26 cellular contexts compared by ENCODE assay signal in the genomic region with DNA sequence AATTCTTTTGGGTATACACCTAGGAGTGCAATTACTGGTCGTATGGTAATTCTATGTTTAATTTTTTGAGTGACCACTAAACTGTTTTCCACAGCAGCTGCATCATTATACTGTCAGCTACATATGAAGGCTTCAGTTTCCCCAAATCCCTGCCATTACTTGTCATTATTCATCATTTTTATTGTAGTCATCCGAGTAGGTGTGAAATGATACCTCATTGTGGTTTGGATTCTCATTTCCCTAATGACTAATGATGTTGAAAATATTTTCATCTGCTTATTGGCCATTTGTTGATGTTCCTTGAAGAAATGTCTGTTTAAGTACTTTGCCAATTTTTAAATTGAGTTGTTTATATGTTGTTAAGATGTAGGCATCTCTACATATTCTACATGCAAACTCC.
DNase-seq lines count a peak whose midpoint lies in the region; ATAC-seq, FAIRE-seq and TF ChIP-seq lines count a peak whose summit lies in the region.
"Had no signal": no experiment of that assay in that cellular context is flagged by ENCODE, and none has a peak within 500 bp of the region (broad histone marks: within the 10 kb centered on the region; RNA-seq: fewer than 3 reads in every experiment).

No MANE protein-coding gene starts in this region.

- no peaks in the 10 kb centered on the region for H3K27me3 ChIP-seq in bronchial epithelial cell (ENCODE audit: control insufficient read depth, insufficient read depth, low read length)
- H3K27me3 ChIP-seq in foreskin keratinocyte = no peaks in the 10 kb centered on the region
- H3K27me3 ChIP-seq: BE2C, BLaER1 had no signal

- H3K4me1 ChIP-seq in foreskin keratinocyte = peaks cover 22% of the 10 kb centered on the region
- H3K4me1 ChIP-seq: BE2C, BLaER1 had no signal

- TF ChIP-seq POLR2A in GM12892 (IDR thresholded peaks at IDR 0.05; ENCODE audit: low read depth, low read length) = no peak

- DNase-seq in LHCN-M2 (ENCODE audit: low read depth) (peak; percentile 36), bronchial epithelial cell (ENCODE audit: low read depth) (peak; percentile 86), foreskin keratinocyte (no peak), GM12892 (ENCODE audit: insufficient read length) (no peak), HEK293T (ENCODE audit: extremely low spot score) (no peak), left cardiac atrium (no peak)
- DNase-seq: 8988T; ACHN; BE2C; C1 segment of cervical spinal cord; CD4-positive, alpha-beta memory T cell; CD4-positive, CD25-positive, alpha-beta regulatory T cell; CD8-positive, alpha-beta memory T cell; COR-L47; DMS 273 treated with DMSO at 0.1 percent for 48 hours; DMS153; DMS53; DMS79; DND-41; EL; GF-D8 had no signal

- CTCF ChIA-PET in HEK293T (lab: Yijun Ruan, JAX) = no interaction called here

- no peaks in the 10 kb centered on the region for H3K36me3 ChIP-seq in bronchial epithelial cell (ENCODE audit: control insufficient read depth, insufficient read depth, low read length)
- H3K36me3 ChIP-seq: BE2C, BLaER1 had no signal

- intact Hi-C loops in left cardiac atrium (cut with DNase I) = no loop called here

- ATAC-seq in foreskin keratinocyte (peak; percentile 36), left cardiac atrium (no peak)

- no peak overlapping the region for H3K27ac ChIP-seq in foreskin keratinocyte
- H3K27ac ChIP-seq: BLaER1 had no signal

- FAIRE-seq in bronchial epithelial cell (lab: Jason Lieb, UNC) (no peak), GM12892 (lab: Jason Lieb, UNC) (no peak)
- FAIRE-seq: A204.1, G401.6, GM12891, GM18507 had no signal

- POLR2A ChIA-PET in HEK293T (lab: Yijun Ruan, JAX) = no interaction called here

- no peak overlapping the region for H3K4me3 ChIP-seq in bronchial epithelial cell (ENCODE audit: low read depth, low read length)
- H3K4me3 ChIP-seq: BLaER1 had no signal

- TF ChIP-seq CTCF in bronchial epithelial cell (IDR thresholded peaks at IDR 0.05; ENCODE audit: insufficient read depth, low read length, severe bottlenecking) (no peak), foreskin keratinocyte (conservative IDR thresholded peaks at IDR 0.05) (no peak)

TF ChIP-seq in HEK293T, 16 proteins besides CTCF, POLR2A, EP300 and RAD21:
- TF ChIP-seq ZNF384 (IDR thresholded peaks at IDR 0.05) = no peak
- TF ChIP-seq NFRKB (IDR thresholded peaks at IDR 0.05) = no peak
- no peak for TF ChIP-seq SUZ12 (IDR thresholded peaks at IDR 0.05)
- no peak for TF ChIP-seq HDGF (IDR thresholded peaks at IDR 0.05; ENCODE audit: borderline replicate concordance)

Comparison
In these comparisons a context has a peak if more than half of its experiments do, and no peak if none do; other contexts are left out.
1. DNase-seq: peak in LHCN-M2 (single experiment) and bronchial epithelial cell (single experiment); none in foreskin keratinocyte (0 of 2), GM12892 (single experiment), HEK293T (single experiment) and left cardiac atrium (single experiment).